ENCODE assay signal across 10 cellular contexts in the genomic region with DNA sequence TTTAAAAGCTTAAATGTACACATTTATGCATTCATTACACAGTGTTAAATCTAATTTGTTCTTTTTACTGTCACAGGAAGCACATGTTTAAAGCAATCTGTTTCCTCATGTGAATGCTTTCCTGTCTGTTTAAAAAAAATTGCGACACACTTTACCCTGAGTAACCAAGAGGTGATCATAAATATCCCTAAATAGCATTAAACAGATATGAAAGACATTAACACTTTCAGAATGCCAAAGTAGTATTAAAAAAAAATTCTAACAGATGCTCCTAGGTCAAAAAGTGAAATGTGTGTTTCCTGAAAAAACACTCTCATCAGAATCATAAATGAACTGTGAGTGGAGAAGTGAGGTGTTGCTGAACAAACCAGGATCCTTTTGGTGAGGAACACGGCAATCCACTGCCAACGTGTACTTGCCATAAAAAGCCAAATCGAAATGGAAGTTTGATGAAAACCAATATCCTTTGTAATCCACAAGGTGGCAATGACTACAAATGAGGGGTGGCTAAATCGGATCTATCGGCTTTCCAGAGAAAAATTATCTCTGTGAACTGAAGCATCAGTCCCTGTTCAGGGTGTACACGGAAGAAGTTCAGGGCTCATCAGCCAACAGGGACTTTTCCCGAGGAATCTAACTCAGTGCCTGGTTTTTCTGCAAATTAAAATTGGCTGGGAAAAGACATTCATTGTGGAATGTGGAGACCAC.
DNase-seq lines count a peak whose midpoint lies in the region; ATAC-seq, FAIRE-seq and TF ChIP-seq lines count a peak whose summit lies in the region.
"Had no signal": no experiment of that assay in that cellular context is flagged by ENCODE, and none has a peak within 500 bp of the region (broad histone marks: within the 10 kb centered on the region; RNA-seq: fewer than 3 reads in every experiment).

No MANE protein-coding gene starts in this region.

- peak overlapping the region; percentile 59 for H3K27ac Mint-ChIP-seq in activated B cell treated with CpG ODN at 0.5 μM for 24 hours
- no peak overlapping the region for H3K27ac Mint-ChIP-seq in activated CD8-positive, alpha-beta T cell treated with anti-CD3 and anti-CD28 coated beads, Interleukin-2, amount 10 ng/mL, durations not matched to agents 7 days and 5 days
- H3K27ac Mint-ChIP-seq: activated naive CD8-positive, alpha-beta T cell treated with anti-CD3 and anti-CD28 coated beads, Interleukin-2, amount 10 ng/mL, durations not matched to agents 7 days and 5 days had no signal

- H3K27me3 Mint-ChIP-seq in activated B cell treated with CpG ODN at 0.5 μM for 24 hours, result no peaks in the 10 kb centered on the region
- no peaks in the 10 kb centered on the region for H3K27me3 Mint-ChIP-seq in activated CD8-positive, alpha-beta T cell treated with anti-CD3 and anti-CD28 coated beads, Interleukin-2, amount 10 ng/mL, durations not matched to agents 7 days and 5 days (ENCODE audit: low read depth)

- H3K4me3 ChIP-seq in kidney (ENCODE audit: low read length in 2 of 2), result no peak overlapping the region
- H3K4me3 ChIP-seq: pancreas had no signal

- intact Hi-C loops in activated B cell treated with CpG ODN at 0.5 μM for 24 hours (cut with micrococcal nuclease) (loop anchor here (1.0 to 5.0 kb wide), 2 partner anchors 105 to 233 kb away; no protein-coding TSS in a partner anchor), kidney (cut with DNase I) (no loop called here)

- DNase-seq in NCI-H1417 (lab: John Stamatoyannopoulos, UW) (peak in 2 of 3 experiments; percentile 21 to 51), NCI-H1417 treated with DMSO at 0.1 percent for 48 hours (lab: John Stamatoyannopoulos, UW) (no peak), activated B cell treated with CpG ODN at 0.5 μM for 24 hours (no peak), kidney (no peak)
- DNase-seq in activated CD8-positive, alpha-beta T cell treated with anti-CD3 and anti-CD28 coated beads, Interleukin-2, amount 10 ng/mL, durations not matched to agents 7 days and 5 days, result no peak
- DNase-seq in activated CD4-positive, alpha-beta T cell treated with anti-CD3 and anti-CD28 coated beads for 4 hours, result no peak
- DNase-seq: activated naive CD8-positive, alpha-beta T cell treated with anti-CD3 and anti-CD28 coated beads, Interleukin-2, amount 10 ng/mL, durations not matched to agents 7 days and 5 days; pancreas had no signal

- no peaks in the 10 kb centered on the region for H3K36me3 ChIP-seq in kidney (ENCODE audit: control insufficient read depth in 1 of 2, insufficient read depth in 2 of 2, low read length in 2 of 2)
- H3K36me3 ChIP-seq: pancreas had no signal

- no peak for FAIRE-seq in kidney (lab: Jason Lieb, UNC)
- FAIRE-seq: pancreas had no signal

- H3K9me3 ChIP-seq in kidney (ENCODE audit: control insufficient read depth in 1 of 2, low read length in 2 of 2), result no peaks in the 10 kb centered on the region
- H3K9me3 ChIP-seq: pancreas had no signal

- no peak overlapping the region for H3K9ac ChIP-seq in kidney (ENCODE audit: low read length in 2 of 2)

- H3K4me1 Mint-ChIP-seq in activated B cell treated with CpG ODN at 0.5 μM for 24 hours, result peaks cover 39% of the 10 kb centered on the region
- H3K4me1 Mint-ChIP-seq in activated CD8-positive, alpha-beta T cell treated with anti-CD3 and anti-CD28 coated beads, Interleukin-2, amount 10 ng/mL, durations not matched to agents 7 days and 5 days (ENCODE audit: low read depth), result no peaks in the 10 kb centered on the region
- H3K4me1 Mint-ChIP-seq: activated naive CD8-positive, alpha-beta T cell treated with anti-CD3 and anti-CD28 coated beads, Interleukin-2, amount 10 ng/mL, durations not matched to agents 7 days and 5 days had no signal

- H3K36me3 Mint-ChIP-seq in activated B cell treated with CpG ODN at 0.5 μM for 24 hours (ENCODE audit: low read depth), result no peaks in the 10 kb centered on the region
- no peaks in the 10 kb centered on the region for H3K36me3 Mint-ChIP-seq in activated CD8-positive, alpha-beta T cell treated with anti-CD3 and anti-CD28 coated beads, Interleukin-2, amount 10 ng/mL, durations not matched to agents 7 days and 5 days (ENCODE audit: low read depth)
- H3K36me3 Mint-ChIP-seq: activated naive CD8-positive, alpha-beta T cell treated with anti-CD3 and anti-CD28 coated beads, Interleukin-2, amount 10 ng/mL, durations not matched to agents 7 days and 5 days had no signal

- no peak for ATAC-seq in activated B cell treated with CpG ODN at 0.5 μM for 24 hours (ENCODE audit: low read depth)
- no peak for ATAC-seq in GM19351 (IDR thresholded peaks at IDR 0.05; ENCODE audit: unreplicated experiment)
- no peak for ATAC-seq in activated CD8-positive, alpha-beta T cell treated with anti-CD3 and anti-CD28 coated beads, Interleukin-2, amount 10 ng/mL, durations not matched to agents 7 days and 5 days

- peaks cover 0 to 4% of the 10 kb centered on the region in 2 donors for H3K4me1 ChIP-seq in kidney (ENCODE audit: control insufficient read depth in 1 of 2, insufficient read depth in 1 of 2, low read depth in 1 of 2, low read length in 2 of 2)
- H3K4me1 ChIP-seq: pancreas had no signal

- H3K9me3 Mint-ChIP-seq in activated B cell treated with CpG ODN at 0.5 μM for 24 hours, result no peaks in the 10 kb centered on the region
- no peaks in the 10 kb centered on the region for H3K9me3 Mint-ChIP-seq in activated CD8-positive, alpha-beta T cell treated with anti-CD3 and anti-CD28 coated beads, Interleukin-2, amount 10 ng/mL, durations not matched to agents 7 days and 5 days (ENCODE audit: insufficient read depth)
- H3K9me3 Mint-ChIP-seq: activated naive CD8-positive, alpha-beta T cell treated with anti-CD3 and anti-CD28 coated beads, Interleukin-2, amount 10 ng/mL, durations not matched to agents 7 days and 5 days had no signal

- POLR2A ChIA-PET in activated B cell treated with CpG ODN at 0.5 μM for 24 hours (lab: Charles Lee), result interaction anchor here (0.6 to 1.0 kb wide), 2 partner anchors 18 to 22 kb away, joined by 3 to 6 read pairs; no protein-coding TSS in a partner anchor
- POLR2A ChIA-PET in activated CD8-positive, alpha-beta T cell treated with anti-CD3 and anti-CD28 coated beads, Interleukin-2, amount 10 ng/mL, durations not matched to agents 7 days and 5 days (lab: Charles Lee), result no interaction called here

- peak overlapping the region; percentile 41 to 62 for H3K27ac ChIP-seq in kidney (ENCODE audit: low read depth in 2 of 2, low read length in 2 of 2)
- H3K27ac ChIP-seq in temporal lobe (ENCODE audit: low read depth, low read length), result peak overlapping the region; percentile 94
- H3K27ac ChIP-seq: pancreas had no signal

- CTCF ChIA-PET in activated B cell treated with CpG ODN at 0.5 μM for 24 hours (lab: Charles Lee), result interaction anchor here (1.0 to 1.7 kb wide), 2 partner anchors 101 to 104 kb away, joined by 4 to 7 read pairs; no protein-coding TSS in a partner anchor
- CTCF ChIA-PET in activated CD8-positive, alpha-beta T cell treated with anti-CD3 and anti-CD28 coated beads, Interleukin-2, amount 10 ng/mL, durations not matched to agents 7 days and 5 days (lab: Charles Lee), result no interaction called here

- TF ChIP-seq CTCF in activated B cell treated with CpG ODN at 0.5 μM for 24 hours (IDR thresholded peaks at IDR 0.05) (no peak), kidney (IDR thresholded peaks at IDR 0.05; ENCODE audit: borderline replicate concordance, extremely low read depth, insufficient read depth) (no peak)

- peak overlapping the region; percentile 63 for H3K4me3 Mint-ChIP-seq in activated B cell treated with CpG ODN at 0.5 μM for 24 hours
- no peak overlapping the region for H3K4me3 Mint-ChIP-seq in activated CD8-positive, alpha-beta T cell treated with anti-CD3 and anti-CD28 coated beads, Interleukin-2, amount 10 ng/mL, durations not matched to agents 7 days and 5 days
- H3K4me3 Mint-ChIP-seq: activated naive CD8-positive, alpha-beta T cell treated with anti-CD3 and anti-CD28 coated beads, Interleukin-2, amount 10 ng/mL, durations not matched to agents 7 days and 5 days had no signal

Comparison
In these comparisons a context has a peak if more than half of its experiments do, and no peak if none do; other contexts are left out.
1. DNase-seq: peak in NCI-H1417 (2 of 3); none in NCI-H1417 treated with DMSO at 0.1 percent for 48 hours (single experiment), activated B cell treated with CpG ODN at 0.5 μM for 24 hours (single experiment), kidney (single experiment), activated CD8-positive, alpha-beta T cell treated with anti-CD3 and anti-CD28 coated beads, Interleukin-2, amount 10 ng/mL, durations not matched to agents 7 days and 5 days (single experiment) and activated CD4-positive, alpha-beta T cell treated with anti-CD3 and anti-CD28 coated beads for 4 hours (0 of 2).